Comparison of ENCODE assay signal across 23 cellular contexts in genomic region chr22:31728857-31729256, GRCh38.
"Had no signal": no experiment of that assay in that cellular context is flagged by ENCODE, and none has a peak within 500 bp of the region (broad histone marks: within the 10 kb centered on the region; RNA-seq: fewer than 3 reads in every experiment).

No MANE protein-coding gene starts in this region.

- ATAC-seq: natural killer cell; right cardiac atrium; stimulated activated naive B cell treated with anti-CD40 and anti-IgM and Interleukin-4, amounts not matched to agents 10 μg/mL and 1 μg/mL and 100 μg/mL, for 72 hours had no signal

- H3K4me3 ChIP-seq: coronary artery, esophagus squamous epithelium, gastrocnemius medialis, lung, ovary, psoas muscle, thoracic aorta, tibial nerve, upper lobe of left lung, vagina had no signal

- H3K27me3 ChIP-seq: esophagus squamous epithelium, gastrocnemius medialis, ovary, tibial nerve, upper lobe of left lung, vagina had no signal

- H3K27ac ChIP-seq: coronary artery, esophagus squamous epithelium, ovary, tibial nerve, upper lobe of left lung, vagina had no signal

- H3K4me1 ChIP-seq: esophagus squamous epithelium, vagina had no signal

- DNase-seq: dermis blood vessel endothelial cell; effector memory CD4-positive, alpha-beta T cell; esophagus squamous epithelium; gastrocnemius medialis; head of caudate nucleus; natural killer cell; occipital lobe; ovary; posterior cingulate gyrus; psoas muscle; right cardiac atrium; small intestine; stimulated activated CD4-positive, alpha-beta T cell treated with anti-CD3 and anti-CD28 coated beads, Interleukin-15, amount 100 ng/mL, for 24 hours; stimulated activated CD4-positive, alpha-beta T cell treated with anti-CD3 and anti-CD28 coated beads, Interleukin-2, amount 100 ng/mL, for 48 hours; stimulated activated naive B cell treated with anti-CD40 and anti-IgM and Interleukin-4, amounts not matched to agents 10 μg/mL and 1 μg/mL and 100 μg/mL, for 72 hours; upper lobe of left lung had no signal

- H3K9me3 ChIP-seq: esophagus squamous epithelium, gastrocnemius medialis, ovary, psoas muscle, thoracic aorta, tibial nerve, upper lobe of left lung, vagina had no signal

- FAIRE-seq: endothelial cell of umbilical vein, keratinocyte, small intestine had no signal

- H3K36me3 ChIP-seq: ovary had no signal
